10 cellular contexts compared by ENCODE assay signal in the genomic region with DNA sequence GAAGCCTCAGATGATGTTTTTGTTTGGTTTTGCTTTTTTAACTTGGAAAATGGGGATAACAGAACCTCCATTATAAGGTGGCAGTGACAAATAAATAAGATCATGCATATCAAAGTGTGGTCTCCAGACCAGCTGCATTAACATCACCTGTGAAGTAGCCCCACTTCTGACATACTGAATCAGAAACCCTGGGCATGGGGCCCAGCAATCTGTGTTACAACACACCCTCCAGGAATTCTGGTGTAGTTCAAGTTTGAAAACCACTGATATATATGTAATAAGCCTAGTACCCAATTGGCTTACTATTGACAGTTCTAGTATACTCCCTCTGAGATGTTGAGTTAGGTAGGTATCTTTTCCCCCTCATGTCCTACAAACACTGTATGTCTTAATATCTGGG. TPM values are rescaled to one million over a fixed set of nuclear protein-coding genes. Genes with fewer than 3 reads are reported as not detected.
A peak's percentile ranks its signal among the peaks of the same experiment; 100 is the strongest.
DNase-seq lines count a peak whose midpoint lies in the region; ATAC-seq and TF ChIP-seq lines count a peak whose summit lies in the region.
"Had no signal": no experiment of that assay in that cellular context is flagged by ENCODE, and none has a peak within 500 bp of the region (broad histone marks: within the 10 kb centered on the region; RNA-seq: fewer than 3 reads in every experiment).

No MANE protein-coding gene starts in this region.

- H3K4me1 ChIP-seq in vagina, result peaks cover 53% of the 10 kb centered on the region

- TF ChIP-seq CTCF in natural killer cell (IDR thresholded peaks at IDR 0.05) (no peak), cardiac fibroblast (IDR thresholded peaks at IDR 0.05; ENCODE audit: low read depth, low read length) (no peak), vagina (IDR thresholded peaks at IDR 0.05) (no peak)

- H3K27ac ChIP-seq in vagina, result peak overlapping the region; percentile 70

- TF ChIP-seq POLR2A in vagina (IDR thresholded peaks at IDR 0.05), result no peak

- no peaks in the 10 kb centered on the region for H3K36me3 ChIP-seq in vagina

- DNase-seq in natural killer cell treated with Interleukin-12 subunit alpha and Interleukin-12 subunit beta and Interleukin-15 and Interleukin-18, amount 100 ng/mL, for 72 hours (ENCODE audit: low spot score), result no peak
- DNase-seq in natural killer cell (no peak), cardiac fibroblast (ENCODE audit: low read depth in 2 of 2) (peak; percentile 74 to 89), lung microvascular endothelial cell (ENCODE audit: low read depth in 2 of 2) (peak; percentile 38 to 54), vagina (ENCODE audit: extremely low spot score in 2 of 2) (no peak), GM19240 (ENCODE audit: insufficient read length, low spot score) (no peak), NCI-H1417 (lab: John Stamatoyannopoulos, UW) (no peak), NCI-H2171 (lab: John Stamatoyannopoulos, UW) (no peak)
- DNase-seq: NCI-H345; stimulated activated naive CD4-positive, alpha-beta T cell had no signal

- no peaks in the 10 kb centered on the region for H3K9me3 ChIP-seq in vagina

- ATAC-seq in natural killer cell treated with Interleukin-12 subunit alpha and Interleukin-12 subunit beta and Interleukin-15 and Interleukin-18, amount 100 ng/mL, for 72 hours, result no peak
- ATAC-seq in natural killer cell, result no peak

- H3K27ac Mint-ChIP-seq in natural killer cell treated with Interleukin-12 subunit alpha and Interleukin-12 subunit beta and Interleukin-15 and Interleukin-18, amount 100 ng/mL, for 72 hours, result peak overlapping the region; percentile 97
- peak overlapping the region in 1 of 2 donors; percentile 39 for H3K27ac Mint-ChIP-seq in natural killer cell

- H3K4me3 ChIP-seq in cardiac fibroblast (replicated peaks in 1 of 2; ENCODE audit: low read depth in 2 of 2, low read length in 2 of 2) (no peak overlapping the region), vagina (no peak overlapping the region)

- peaks cover 6% of the 10 kb centered on the region for H3K36me3 Mint-ChIP-seq in natural killer cell treated with Interleukin-12 subunit alpha and Interleukin-12 subunit beta and Interleukin-15 and Interleukin-18, amount 100 ng/mL, for 72 hours
- no peaks in the 10 kb centered on the region for H3K36me3 Mint-ChIP-seq in natural killer cell

- peaks cover 60 to 73% of the 10 kb centered on the region in 2 donors for H3K4me1 Mint-ChIP-seq in natural killer cell treated with Interleukin-12 subunit alpha and Interleukin-12 subunit beta and Interleukin-15 and Interleukin-18, amount 100 ng/mL, for 72 hours (ENCODE audit: low read depth in 2 of 2)
- peaks cover 20% of the 10 kb centered on the region in 2 donors for H3K4me1 Mint-ChIP-seq in natural killer cell

- no peaks in the 10 kb centered on the region for H3K9me3 Mint-ChIP-seq in natural killer cell treated with Interleukin-12 subunit alpha and Interleukin-12 subunit beta and Interleukin-15 and Interleukin-18, amount 100 ng/mL, for 72 hours
- no peaks in the 10 kb centered on the region for H3K9me3 Mint-ChIP-seq in natural killer cell

- H3K27me3 Mint-ChIP-seq in natural killer cell treated with Interleukin-12 subunit alpha and Interleukin-12 subunit beta and Interleukin-15 and Interleukin-18, amount 100 ng/mL, for 72 hours, result no peaks in the 10 kb centered on the region
- no peaks in the 10 kb centered on the region for H3K27me3 Mint-ChIP-seq in natural killer cell (ENCODE audit: low read depth in 2 of 2)

- intact Hi-C loops in natural killer cell (cut with micrococcal nuclease), result no loop called here
- intact Hi-C loops in vagina (cut with DNase I), result no loop called here

- peak overlapping the region; percentile 91 for H3K4me3 Mint-ChIP-seq in natural killer cell treated with Interleukin-12 subunit alpha and Interleukin-12 subunit beta and Interleukin-15 and Interleukin-18, amount 100 ng/mL, for 72 hours
- H3K4me3 Mint-ChIP-seq in natural killer cell, result no peak overlapping the region

- no peaks in the 10 kb centered on the region for H3K27me3 ChIP-seq in vagina

RNA-seq across cellular contexts. Expression of gene RNF19B, which starts 24.1 kb away (rescaled TPM):
- 100 to 1,000 TPM in 1 of 2 donors, 10 to 100 TPM in 1; 92.0 to 246 TPM for total RNA-seq in natural killer cell treated with Interleukin-12 subunit alpha and Interleukin-12 subunit beta and Interleukin-15 and Interleukin-18, amount 100 ng/mL, for 72 hours
- 100 to 1,000 TPM in 1 of 3 donors, 10 to 100 TPM in 2; 44.2 to 110 (median 54.3) TPM for total RNA-seq in natural killer cell
- 8.5 and 12.9 TPM in 2 replicates for total RNA-seq in lung microvascular endothelial cell
- 24.6 TPM for total RNA-seq in vagina

RNA-seq across cellular contexts. Expression of gene AK2, which starts 48.0 kb away (rescaled TPM):
- total RNA-seq in natural killer cell treated with Interleukin-12 subunit alpha and Interleukin-12 subunit beta and Interleukin-15 and Interleukin-18, amount 100 ng/mL, for 72 hours, result 100 to 1,000 TPM; 379 to 475 TPM
- total RNA-seq in natural killer cell (10 to 100 TPM; 64.8 to 94.0 (median 67.1) TPM), lung microvascular endothelial cell (46.2 and 54.6 TPM in 2 replicates), vagina (118 TPM)

Comparison
In these comparisons a context has a peak if more than half of its experiments do, and no peak if none do; other contexts are left out.
1. DNase-seq: peak in cardiac fibroblast (2 of 2) and lung microvascular endothelial cell (2 of 2); none in natural killer cell treated with Interleukin-12 subunit alpha and Interleukin-12 subunit beta and Interleukin-15 and Interleukin-18, amount 100 ng/mL, for 72 hours (single experiment), natural killer cell (single experiment), vagina (0 of 2), GM19240 (single experiment), NCI-H1417 (0 of 3) and NCI-H2171 (single experiment).